In the genomic region with DNA sequence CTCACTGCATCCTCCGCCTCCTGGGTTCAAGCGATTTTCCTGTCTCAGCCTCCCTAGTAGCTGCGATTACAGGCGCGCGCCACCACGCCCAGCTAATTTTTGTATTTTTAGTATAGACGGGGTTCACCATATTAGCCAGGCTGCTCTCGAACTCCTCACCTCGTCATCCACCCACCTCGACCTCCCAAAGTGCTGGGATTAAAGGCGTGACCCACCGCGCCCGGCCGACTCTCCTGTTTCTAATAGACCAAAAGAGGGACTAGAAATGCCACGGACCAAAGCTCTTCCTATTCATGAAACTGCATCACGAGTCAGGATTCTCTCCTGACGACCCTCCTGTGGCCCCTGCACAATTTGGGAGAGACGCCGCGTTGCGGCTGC, we compare ENCODE assay signal across 8 cellular contexts. TPM values are rescaled to one million over a fixed set of nuclear protein-coding genes. Genes with fewer than 3 reads are reported as not detected.
A peak's percentile ranks its signal among the peaks of the same experiment; 100 is the strongest.
DNase-seq lines count a peak whose midpoint lies in the region; ATAC-seq lines count a peak whose summit lies in the region.

No MANE protein-coding gene starts in this region.

- ATAC-seq in activated T-helper 17 cell treated with anti-CD3 and anti-CD28 coated beads, Interleukin-2, amount 50 U/mL, for 72 hours (replicated peaks) = peak; percentile 1
- no peak for ATAC-seq in GM18907 (IDR thresholded peaks at IDR 0.05; ENCODE audit: unreplicated experiment)
- no peak for ATAC-seq in HG02623 (IDR thresholded peaks at IDR 0.05; ENCODE audit: unreplicated experiment)

- peak overlapping the region; percentile 91 for H3K4me3 ChIP-seq in iPS-20b (ENCODE audit: low read length)

- no peaks in the 10 kb centered on the region for H3K27me3 Mint-ChIP-seq in T-helper 1 cell treated with Interleukin-12 subunit alpha and Interleukin-12 subunit beta and Interleukin-4 antibody, amounts not matched to agents 30 μg/mL and 1 μg/mL, for 36 hours (ENCODE audit: low read depth)
- no peaks in the 10 kb centered on the region for H3K27me3 Mint-ChIP-seq in activated T-helper 17 cell treated with anti-CD3 and anti-CD28 coated beads, Interleukin-2, amount 50 U/mL, for 72 hours

- H3K4me3 Mint-ChIP-seq in T-helper 1 cell treated with Interleukin-12 subunit alpha and Interleukin-12 subunit beta and Interleukin-4 antibody, amounts not matched to agents 30 μg/mL and 1 μg/mL, for 36 hours = peak overlapping the region; percentile 98
- peak overlapping the region; percentile 95 for H3K4me3 Mint-ChIP-seq in activated T-helper 17 cell treated with anti-CD3 and anti-CD28 coated beads, Interleukin-2, amount 50 U/mL, for 72 hours

- no peaks in the 10 kb centered on the region for H3K27me3 ChIP-seq in iPS-20b (ENCODE audit: insufficient read depth, low read length)

- peaks cover 14% of the 10 kb centered on the region for H3K4me1 Mint-ChIP-seq in T-helper 1 cell treated with Interleukin-12 subunit alpha and Interleukin-12 subunit beta and Interleukin-4 antibody, amounts not matched to agents 30 μg/mL and 1 μg/mL, for 36 hours (ENCODE audit: low read depth)
- H3K4me1 Mint-ChIP-seq in activated T-helper 17 cell treated with anti-CD3 and anti-CD28 coated beads, Interleukin-2, amount 50 U/mL, for 72 hours = peaks cover 8% of the 10 kb centered on the region

- peaks cover 35% of the 10 kb centered on the region for H3K36me3 ChIP-seq in iPS-20b (ENCODE audit: insufficient read depth, low read depth, low read length)

- H3K27ac Mint-ChIP-seq in T-helper 1 cell treated with Interleukin-12 subunit alpha and Interleukin-12 subunit beta and Interleukin-4 antibody, amounts not matched to agents 30 μg/mL and 1 μg/mL, for 36 hours = peak overlapping the region; percentile 99
- peak overlapping the region; percentile 96 for H3K27ac Mint-ChIP-seq in activated T-helper 17 cell treated with anti-CD3 and anti-CD28 coated beads, Interleukin-2, amount 50 U/mL, for 72 hours

- H3K36me3 Mint-ChIP-seq in T-helper 1 cell treated with Interleukin-12 subunit alpha and Interleukin-12 subunit beta and Interleukin-4 antibody, amounts not matched to agents 30 μg/mL and 1 μg/mL, for 36 hours (ENCODE audit: low read depth) = peaks cover 65% of the 10 kb centered on the region
- peaks cover 70% of the 10 kb centered on the region for H3K36me3 Mint-ChIP-seq in activated T-helper 17 cell treated with anti-CD3 and anti-CD28 coated beads, Interleukin-2, amount 50 U/mL, for 72 hours (ENCODE audit: low read depth)

- DNase-seq in T-helper 1 cell (no peak), substantia nigra (lab: John Stamatoyannopoulos, UW) (peak in 6 of 49 donors; percentile 18 to 68 (median 34)), kidney tubule cell (ENCODE audit: low spot score) (no peak)

- H3K27ac ChIP-seq in iPS-20b (ENCODE audit: low read length) = peak overlapping the region; percentile 88
- H3K27ac ChIP-seq in substantia nigra (ENCODE audit: low read depth, low read length, poor library complexity, severe bottlenecking) = peak overlapping the region; percentile 82

- peaks cover 50% of the 10 kb centered on the region for H3K9me3 Mint-ChIP-seq in T-helper 1 cell treated with Interleukin-12 subunit alpha and Interleukin-12 subunit beta and Interleukin-4 antibody, amounts not matched to agents 30 μg/mL and 1 μg/mL, for 36 hours
- H3K9me3 Mint-ChIP-seq in activated T-helper 17 cell treated with anti-CD3 and anti-CD28 coated beads, Interleukin-2, amount 50 U/mL, for 72 hours = no peaks in the 10 kb centered on the region

- no peaks in the 10 kb centered on the region for H3K9me3 ChIP-seq in iPS-20b (ENCODE audit: insufficient read depth, low read depth, low read length)

- peaks cover 6% of the 10 kb centered on the region; the same call in 1 of the 2 replicates for H3K4me1 ChIP-seq in iPS-20b (ENCODE audit: insufficient read depth, low read length)

- peak overlapping the region; percentile 95 for H3K9ac ChIP-seq in iPS-20b (ENCODE audit: low read depth, low read length)

RNA-seq across cellular contexts. Expression of a gene that starts 0.6 kb away (rescaled TPM):
- total RNA-seq in activated T-helper 17 cell treated with anti-CD3 and anti-CD28 coated beads, Interleukin-2, amount 50 U/mL, for 72 hours = 10 to 100 TPM; 29.0 to 42.5 TPM
